13 cellular contexts compared by ENCODE assay signal in the genomic region with DNA sequence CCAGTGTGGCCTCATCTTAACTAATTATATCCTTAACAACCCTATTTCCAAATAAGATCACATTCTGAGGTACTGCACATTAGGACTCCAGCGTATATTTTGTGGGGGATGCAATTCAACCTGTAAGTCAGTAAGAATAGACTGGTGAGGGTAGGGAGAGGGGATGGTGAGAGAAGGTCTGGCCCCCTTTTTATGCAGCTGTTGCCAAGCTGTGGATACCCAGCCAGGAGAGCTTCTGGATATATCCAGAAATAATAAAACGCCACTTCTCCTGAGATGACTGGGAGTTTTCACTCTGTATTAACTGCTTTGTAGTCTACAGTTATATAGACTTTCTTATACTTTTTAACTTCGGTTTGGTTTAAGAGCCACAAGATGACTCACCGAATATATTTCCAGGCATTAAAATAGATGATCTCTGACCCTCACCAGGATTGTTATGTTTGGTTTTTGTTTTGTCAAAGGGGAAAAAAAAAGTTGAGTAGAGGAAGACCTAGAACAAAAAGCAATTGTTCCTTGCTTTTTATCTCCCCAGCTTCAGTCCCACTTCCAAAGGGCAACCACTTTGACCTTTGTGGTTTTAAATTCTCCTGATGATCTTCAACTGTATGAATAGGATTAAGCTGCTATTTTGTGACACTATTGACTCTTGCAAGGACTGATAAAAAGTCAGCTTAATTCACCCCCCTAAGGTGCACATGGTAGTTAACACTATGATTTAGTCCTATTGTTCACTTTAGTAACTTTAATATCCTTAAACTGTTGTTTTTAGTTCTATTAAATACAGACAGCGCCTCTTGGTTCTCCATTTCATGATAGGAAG. TPM values are rescaled to one million over a fixed set of nuclear protein-coding genes. Genes with fewer than 3 reads are reported as not detected.
DNase-seq lines count a peak whose midpoint lies in the region; ATAC-seq and TF ChIP-seq lines count a peak whose summit lies in the region.
"Had no signal": no experiment of that assay in that cellular context is flagged by ENCODE, and none has a peak within 500 bp of the region (broad histone marks: within the 10 kb centered on the region; RNA-seq: fewer than 3 reads in every experiment).

No MANE protein-coding gene starts in this region.

- in situ Hi-C loops in brain microvascular endothelial cell (cut with HindIII; ENCODE audit: low pct_ligation_motif_present, low sequenced_read_pairs), result no loop called here

- peaks cover 0 to 24% (median 20%) of the 10 kb centered on the region in 9 donors for H3K36me3 ChIP-seq in heart left ventricle
- H3K36me3 ChIP-seq in brain microvascular endothelial cell (replicated peaks), result no peaks in the 10 kb centered on the region
- no peaks in the 10 kb centered on the region for H3K36me3 ChIP-seq in liver (ENCODE audit: control insufficient read depth in 4 of 4, insufficient read depth in 3 of 4, low read depth in 1 of 4, low read length in 3 of 4)

- H3K4me3 Mint-ChIP-seq in activated T-cell treated with anti-CD3 and anti-CD28 coated beads, Interleukin-2, amount 50 U/mL, for 24 hours, result no peak overlapping the region

- H3K4me1 Mint-ChIP-seq in activated T-cell treated with anti-CD3 and anti-CD28 coated beads, Interleukin-2, amount 50 U/mL, for 24 hours (ENCODE audit: low read depth), result peaks cover 33% of the 10 kb centered on the region

- H3K9ac ChIP-seq in liver (ENCODE audit: low read depth in 1 of 2, low read length in 2 of 2), result no peak overlapping the region
- H3K9ac ChIP-seq: KMS-11 had no signal

- no peak for TF ChIP-seq RAD21 in liver (IDR thresholded peaks at IDR 0.05)

- H3K27ac ChIP-seq in heart left ventricle (peak overlapping the region in 10 of 12 donors; percentile 26 to 75 (median 49)), brain microvascular endothelial cell (no peak overlapping the region), liver (ENCODE audit: low read depth in 1 of 2, low read length in 2 of 2) (no peak overlapping the region), temporal lobe (ENCODE audit: low read depth, low read length) (peak overlapping the region; percentile 92)
- H3K27ac ChIP-seq: KMS-11, VCaP had no signal

- H3K27ac Mint-ChIP-seq in activated T-cell treated with anti-CD3 and anti-CD28 coated beads, Interleukin-2, amount 50 U/mL, for 24 hours, result no peak overlapping the region

- ATAC-seq in heart left ventricle, result peak in 1 of 4 donors; percentile 18
- no peak for ATAC-seq in Right ventricle myocardium superior (ENCODE audit: poor library complexity)
- ATAC-seq: esophagus mucosa had no signal

- H3K4me1 ChIP-seq in heart left ventricle (peaks cover 0 to 41% (median 23%) of the 10 kb centered on the region in 12 donors), liver (ENCODE audit: control insufficient read depth in 4 of 4, insufficient read depth in 4 of 4, low read length in 3 of 4) (peaks cover 3 to 26% (median 7%) of the 10 kb centered on the region in 4 donors)

- H3K36me3 Mint-ChIP-seq in activated T-cell treated with anti-CD3 and anti-CD28 coated beads, Interleukin-2, amount 50 U/mL, for 24 hours (ENCODE audit: low read depth), result peaks cover 28% of the 10 kb centered on the region

- DNase-seq in heart left ventricle (no peak), Right ventricle myocardium superior (no peak), brain microvascular endothelial cell (peak; percentile 24), NCI-H2171 (lab: John Stamatoyannopoulos, UW) (no peak), SHP77 (lab: John Stamatoyannopoulos, UW) (no peak)
- DNase-seq in activated T-cell treated with anti-CD3 and anti-CD28 coated beads, Interleukin-2, amount 50 U/mL, for 24 hours, result no peak
- DNase-seq: activated effector memory CD4-positive, alpha-beta T cell treated with anti-CD3 and anti-CD28 coated beads, Interleukin-2, amount 50 U/mL, for 16 hours; GF-D8 had no signal

- TF ChIP-seq POLR2A in heart left ventricle (IDR thresholded peaks at IDR 0.05), result no peak

- H3K27me3 Mint-ChIP-seq in activated T-cell treated with anti-CD3 and anti-CD28 coated beads, Interleukin-2, amount 50 U/mL, for 24 hours, result peaks cover 3% of the 10 kb centered on the region

- no peaks in the 10 kb centered on the region for H3K9me3 ChIP-seq in heart left ventricle
- H3K9me3 ChIP-seq in liver (ENCODE audit: control insufficient read depth in 4 of 4, low read length in 3 of 4), result no peaks in the 10 kb centered on the region

- no peak overlapping the region for H3K4me3 ChIP-seq in heart left ventricle
- no peak overlapping the region for H3K4me3 ChIP-seq in brain microvascular endothelial cell (ENCODE audit: low read depth, low read length)
- H3K4me3 ChIP-seq in liver (ENCODE audit: low read depth in 1 of 3, low read length in 3 of 3), result no peak overlapping the region

- H3K9me3 Mint-ChIP-seq in activated T-cell treated with anti-CD3 and anti-CD28 coated beads, Interleukin-2, amount 50 U/mL, for 24 hours, result peaks cover 3% of the 10 kb centered on the region

- TF ChIP-seq CTCF in heart left ventricle (IDR thresholded peaks at IDR 0.05) (no peak), brain microvascular endothelial cell (IDR thresholded peaks at IDR 0.05; ENCODE audit: low read depth, low read length, missing control alignments) (no peak), liver (IDR thresholded peaks at IDR 0.05; ENCODE audit: low read depth, low read length, missing input control) (no peak)

- 59 to 72% (median 67%) methylated on average over 5 of the region's 5 CpGs for WGBS in heart left ventricle, 4 donors
- 70% methylated on average over 5 of the region's 5 CpGs for WGBS in liver

- no peaks in the 10 kb centered on the region for H3K27me3 ChIP-seq in heart left ventricle
- no peaks in the 10 kb centered on the region for H3K27me3 ChIP-seq in brain microvascular endothelial cell (replicated peaks)
- no peaks in the 10 kb centered on the region for H3K27me3 ChIP-seq in liver (ENCODE audit: control insufficient read depth in 4 of 4, insufficient read depth in 4 of 4, low read length in 3 of 4)

- intact Hi-C loops in heart left ventricle (cut with DNase I), result no loop called here
- intact Hi-C loops in Right ventricle myocardium superior (cut with DNase I), result no loop called here

TF ChIP-seq in liver, 16 proteins besides CTCF, POLR2A, EP300 and RAD21:
- TF ChIP-seq SP1 (IDR thresholded peaks at IDR 0.05), result no peak
- TF ChIP-seq TAF1 (conservative IDR thresholded peaks at IDR 0.05), result no peak
- TF ChIP-seq NR2F2 (IDR thresholded peaks at IDR 0.05), result peak; percentile 93
- TF ChIP-seq JUND (IDR thresholded peaks at IDR 0.05), result peak in 1 of 2 donors; percentile 39
- TF ChIP-seq, protein P1, sequence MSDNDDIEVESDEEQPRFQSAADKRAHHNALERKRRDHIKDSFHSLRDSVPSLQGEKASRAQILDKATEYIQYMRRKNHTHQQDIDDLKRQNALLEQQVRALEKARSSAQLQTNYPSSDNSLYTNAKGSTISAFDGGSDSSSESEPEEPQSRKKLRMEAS (IDR thresholded peaks at IDR 0.05), result no peak
- no peak for TF ChIP-seq EGR1 (IDR thresholded peaks at IDR 0.05; ENCODE audit: low read depth in 2 of 2)

RNA-seq across cellular contexts. Expression of a gene that starts 3.1 kb away (rescaled TPM):
- 10 to 100 TPM in 1 of 9 donors, 1 to 10 TPM in 8; 2.3 to 10.7 (median 5.2) TPM for total RNA-seq in heart left ventricle
- polyA plus RNA-seq in heart left ventricle, result 1 to 10 TPM; 6.8 to 9.3 TPM
- total RNA-seq in Right ventricle myocardium superior, result 3.4 TPM
- 1 to 10 TPM; 3.0 to 4.4 TPM for total RNA-seq in liver
- polyA plus RNA-seq in liver, result 1 to 10 TPM; 3.6 to 4.3 TPM
- total RNA-seq in temporal lobe, result 9.8 TPM

RNA-seq across cellular contexts. Expression of a gene that starts 33.6 kb away (rescaled TPM):
- 1 to 10 TPM in 1 of 9 donors, under 1 TPM in 5, not detected in 3; 0.28 to 1.1 (median 0.61) TPM for total RNA-seq in heart left ventricle
- under 1 TPM; 0.04 to 0.15 TPM for polyA plus RNA-seq in heart left ventricle
- 0.13 TPM for total RNA-seq in Right ventricle myocardium superior
- under 1 TPM; 0.08 to 0.23 TPM for total RNA-seq in liver
- under 1 TPM in 1 of 2 donors, not detected in 1; 0.63 TPM for polyA plus RNA-seq in liver
- 0.74 TPM for total RNA-seq in temporal lobe

Comparison
In these comparisons a context has a peak if more than half of its experiments do, and no peak if none do; other contexts are left out.
1. H3K27ac ChIP-seq: peak in heart left ventricle (10 of 12) and temporal lobe (single experiment); none in brain microvascular endothelial cell (single experiment) and liver (0 of 2).